In genomic region chr14:76812422-76813383, GRCh38 we compare ENCODE assay signal across 8 cellular contexts. TPM values are rescaled to one million over a fixed set of nuclear protein-coding genes. Genes with fewer than 3 reads are reported as not detected.
DNase-seq lines count a peak whose midpoint lies in the region; ATAC-seq and FAIRE-seq lines count a peak whose summit lies in the region.

ANGEL1 (minus strand) TSS chr14:76812882; CDS start chr14:76812827, 55 bp downstream.

- H3K27me3 ChIP-seq in effector memory CD4-positive, alpha-beta T cell (replicated peaks; ENCODE audit: control insufficient read depth, insufficient read depth, low read length, poor library complexity, severe bottlenecking) = no peaks in the 10 kb centered on the region

- H3K9me3 ChIP-seq in effector memory CD4-positive, alpha-beta T cell (ENCODE audit: control insufficient read depth, low read length) = no peaks in the 10 kb centered on the region

- H3K27ac ChIP-seq in effector memory CD4-positive, alpha-beta T cell (ENCODE audit: insufficient read depth, low read length, poor library complexity, severe bottlenecking) = peak within 1 kb of the TSS; percentile 64

- peak within 1 kb of the TSS; percentile 93 for H3K4me3 ChIP-seq in effector memory CD4-positive, alpha-beta T cell (ENCODE audit: insufficient read depth, low read depth, low read length, poor library complexity, severe bottlenecking)

- FAIRE-seq in HTR-8/SVneo (lab: Jason Lieb, UNC) = peak; percentile 99

- H3K36me3 ChIP-seq in effector memory CD4-positive, alpha-beta T cell (ENCODE audit: control insufficient read depth, insufficient read depth, low read length) = peaks cover 4% of the 10 kb centered on the region

- DNase-seq in COLO668 (lab: John Stamatoyannopoulos, UW; ENCODE audit: unreplicated experiment) (peak; percentile 99), HTR-8/SVneo (ENCODE audit: insufficient read length, low spot score) (peak; percentile 96), NOMO-1 treated with DMSO at 0.1 percent for 48 hours (lab: John Stamatoyannopoulos, UW; ENCODE audit: unreplicated experiment) (peak; percentile 81), lung microvascular endothelial cell (ENCODE audit: low read depth in 2 of 2) (peak; percentile 94 to 95)
- DNase-seq in activated CD8-positive, alpha-beta memory T cell treated with anti-CD3 and anti-CD28 coated beads for 4 hours (ENCODE audit: low read depth in 2 of 2) = peak; percentile 92 to 97
- peak; percentile 93 to 96 (median 95) for DNase-seq in effector memory CD4-positive, alpha-beta T cell
- DNase-seq in stimulated activated CD4-positive, alpha-beta T cell treated with anti-CD3 and anti-CD28 coated beads, TNF-alpha, amount 100 ng/mL, for 4 hours (ENCODE audit: low read depth in 3 of 3) = peak; percentile 95 to 97 (median 95)

- H3K4me1 ChIP-seq in effector memory CD4-positive, alpha-beta T cell (ENCODE audit: control insufficient read depth, insufficient read depth, low read length, poor library complexity, severe bottlenecking) = peaks cover 20% of the 10 kb centered on the region

- peak; percentile 89 for ATAC-seq in GM21381 (IDR thresholded peaks at IDR 0.05; ENCODE audit: unreplicated experiment)

RNA-seq across cellular contexts. Expression of gene ANGEL1, which starts in this region (rescaled TPM):
- total RNA-seq in lung microvascular endothelial cell = 4.1 and 4.4 TPM in 2 replicates

Comparison
In these comparisons a context has a peak if more than half of its experiments do, and no peak if none do; other contexts are left out.
1. Peak in every context shown above with its lines: DNase-seq, ATAC-seq, H3K4me3 ChIP-seq and H3K27ac ChIP-seq.